In the genomic region with DNA sequence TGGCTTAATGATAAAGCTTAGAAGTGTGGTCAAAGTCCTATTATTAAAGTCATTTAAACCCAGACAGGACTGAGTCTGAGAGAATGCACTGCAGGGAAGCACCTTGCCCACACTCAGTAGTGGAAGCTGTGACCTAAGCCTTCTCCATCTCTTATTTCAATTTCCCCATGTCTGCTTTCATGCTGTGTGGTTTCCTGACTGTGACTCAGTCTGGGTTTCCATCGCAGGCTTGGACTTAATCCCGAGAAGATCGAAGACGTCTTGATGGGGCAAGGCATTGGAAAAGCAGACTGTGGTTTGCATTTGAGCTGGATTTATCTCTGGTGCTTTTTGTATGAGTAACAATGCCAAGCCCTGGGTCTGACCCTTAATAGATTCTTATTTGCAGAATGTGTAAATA, we compare ENCODE assay signal across 14 cellular contexts.
A peak's percentile ranks its signal among the peaks of the same experiment; 100 is the strongest.
DNase-seq lines count a peak whose midpoint lies in the region; ATAC-seq and TF ChIP-seq lines count a peak whose summit lies in the region.
"Had no signal": no experiment of that assay in that cellular context is flagged by ENCODE, and none has a peak within 500 bp of the region (broad histone marks: within the 10 kb centered on the region; RNA-seq: fewer than 3 reads in every experiment).

No MANE protein-coding gene starts in this region.

- no peaks in the 10 kb centered on the region for H3K9me3 ChIP-seq in RWPE2 (ENCODE audit: severe bottlenecking)
- H3K9me3 ChIP-seq: testis had no signal

- H3K27ac ChIP-seq in RWPE2 (ENCODE audit: poor library complexity, severe bottlenecking) (no peak overlapping the region), substantia nigra (ENCODE audit: low read depth, low read length, poor library complexity, severe bottlenecking) (peak overlapping the region; percentile 59)
- H3K27ac ChIP-seq: testis had no signal

- H3K27me3 ChIP-seq in RWPE2 (ENCODE audit: insufficient read depth, poor library complexity, severe bottlenecking) = peaks cover 8% of the 10 kb centered on the region
- H3K27me3 ChIP-seq: testis had no signal

- TF ChIP-seq CTCF in RWPE2 (IDR thresholded peaks at IDR 0.05; ENCODE audit: poor library complexity, severe bottlenecking) = no peak
- TF ChIP-seq CTCF in fibroblast of mammary gland (conservative IDR thresholded peaks at IDR 0.05; ENCODE audit: control insufficient read depth, insufficient read depth, low read depth, low read length) = no peak

- ATAC-seq in RWPE2 (ENCODE audit: low read depth) (0 out of 3 replicates have a peak, but pooled peaks have one; percentile 31), HG03159 (IDR thresholded peaks at IDR 0.05; ENCODE audit: unreplicated experiment) (no peak)
- ATAC-seq: sciatic nerve had no signal

- no peak overlapping the region for H3K4me3 ChIP-seq in RWPE2 (ENCODE audit: severe bottlenecking)
- H3K4me3 ChIP-seq in fibroblast of mammary gland (ENCODE audit: control insufficient read depth, low read depth, low read length) = no peak overlapping the region
- H3K4me3 ChIP-seq: testis had no signal

- DNase-seq in GF-D8 (lab: John Stamatoyannopoulos, UW) = peak; percentile 85
- no peak for DNase-seq in RWPE2 (ENCODE audit: low spot score)
- peak; percentile 58 for DNase-seq in fibroblast of mammary gland (ENCODE audit: low read depth)
- no peak for DNase-seq in substantia nigra (lab: John Stamatoyannopoulos, UW)
- no peak for DNase-seq in activated naive CD4-positive, alpha-beta T cell treated with Interleukin-2 at 50 U/mL for 16 hours
- DNase-seq in CD1c-positive myeloid dendritic cell (ENCODE audit: extremely low spot score) = no peak
- DNase-seq: activated naive CD4-positive, alpha-beta T cell treated with anti-CD3 and anti-CD28 coated beads, Interleukin-2, amount 10 ng/mL, durations not matched to agents 7 days and 5 days; cortex of kidney; H7; NCI-H1105 treated with DMSO at 0.1 percent for 48 hours; NCI-H510A; testis had no signal

- H3K36me3 ChIP-seq in RWPE2 (ENCODE audit: low read depth) = no peaks in the 10 kb centered on the region

- no peaks in the 10 kb centered on the region for H3K4me1 ChIP-seq in RWPE2 (ENCODE audit: insufficient read depth, poor library complexity, severe bottlenecking)
- H3K4me1 ChIP-seq: testis had no signal

Comparison
In these comparisons a context has a peak if more than half of its experiments do, and no peak if none do; other contexts are left out.
1. DNase-seq: peak in GF-D8 (single experiment) and fibroblast of mammary gland (single experiment); none in RWPE2 (single experiment), substantia nigra (0 of 49), activated naive CD4-positive, alpha-beta T cell treated with Interleukin-2 at 50 U/mL for 16 hours (single experiment) and CD1c-positive myeloid dendritic cell (single experiment).